In the genomic region with DNA sequence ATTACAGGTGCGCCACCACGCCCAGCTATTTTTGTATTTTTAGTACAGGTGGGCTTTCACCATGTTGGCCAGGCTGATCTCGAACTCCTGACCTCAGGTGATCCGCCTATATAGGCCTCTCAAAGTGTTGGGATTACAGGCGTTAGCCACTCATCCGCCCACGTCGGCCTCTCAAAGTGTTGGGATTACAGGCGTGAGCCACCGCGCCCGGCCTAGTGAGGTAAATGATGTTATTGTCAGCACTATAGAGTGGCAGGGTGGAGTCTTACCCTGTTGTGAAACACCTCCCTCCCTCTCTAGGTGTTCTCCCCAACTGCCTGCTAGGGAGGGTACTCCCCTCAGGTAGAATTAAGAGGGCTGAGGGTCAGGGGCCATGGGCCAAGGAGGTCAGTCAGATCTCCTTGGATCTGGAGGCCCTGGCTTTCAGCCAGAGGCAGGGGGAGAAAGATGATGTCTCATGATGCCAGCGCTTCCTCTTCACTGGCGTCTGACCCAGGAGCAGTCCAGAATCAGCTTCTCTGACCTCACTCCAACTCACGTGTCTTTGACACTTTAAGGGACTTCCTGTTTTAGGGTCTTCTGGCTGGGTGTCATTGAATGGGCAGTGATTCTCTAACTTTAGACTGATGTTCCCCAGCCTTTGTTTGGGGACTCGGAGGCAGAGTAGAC, we compare ENCODE assay signal across 1 cellular context.
TF ChIP-seq lines count a peak whose summit lies in the region.

No MANE protein-coding gene starts in this region.

TF ChIP-seq in GM12878, 131 proteins besides CTCF, POLR2A, EP300 and RAD21:
- 0 out of 2 replicates have a peak, but pooled peaks have one; percentile 13 for TF ChIP-seq NR2F1 (conservative IDR thresholded peaks at IDR 0.05)
- no peak for TF ChIP-seq EGR1 (IDR thresholded peaks at IDR 0.05; ENCODE audit: borderline replicate concordance in 1 of 2, low read depth in 2 of 2, low read length in 2 of 2)
- no peak for TF ChIP-seq KDM1A (IDR thresholded peaks at IDR 0.05; ENCODE audit: borderline replicate concordance)
- TF ChIP-seq LARP7 (IDR thresholded peaks at IDR 0.05): no peak
- TF ChIP-seq ATF7 (IDR thresholded peaks at IDR 0.05; ENCODE audit: low read depth): no peak
- TF ChIP-seq BHLHE40 (IDR thresholded peaks at IDR 0.05; ENCODE audit: borderline replicate concordance in 1 of 2, low read depth in 2 of 2, low read length in 1 of 2): peak in 1 of 2 experiments; percentile 45; a peak in 2 of 4 replicates
- TF ChIP-seq ZNF207 (IDR thresholded peaks at IDR 0.05; ENCODE audit: borderline replicate concordance): no peak
- TF ChIP-seq SUZ12 (IDR thresholded peaks at IDR 0.05; ENCODE audit: unreplicated experiment): no peak
- no peak for TF ChIP-seq POLR2AphosphoS5 (IDR thresholded peaks at IDR 0.05; ENCODE audit: low read length)
- TF ChIP-seq SPI1 (IDR thresholded peaks at IDR 0.05; ENCODE audit: borderline replicate concordance, insufficient read depth, low read depth, low read length): peak; percentile 65; the same call in 1 of the 2 replicates
- TF ChIP-seq ZBTB11 (CRISPR knock-in tag; IDR thresholded peaks at IDR 0.05): no peak
- TF ChIP-seq, protein P1, sequence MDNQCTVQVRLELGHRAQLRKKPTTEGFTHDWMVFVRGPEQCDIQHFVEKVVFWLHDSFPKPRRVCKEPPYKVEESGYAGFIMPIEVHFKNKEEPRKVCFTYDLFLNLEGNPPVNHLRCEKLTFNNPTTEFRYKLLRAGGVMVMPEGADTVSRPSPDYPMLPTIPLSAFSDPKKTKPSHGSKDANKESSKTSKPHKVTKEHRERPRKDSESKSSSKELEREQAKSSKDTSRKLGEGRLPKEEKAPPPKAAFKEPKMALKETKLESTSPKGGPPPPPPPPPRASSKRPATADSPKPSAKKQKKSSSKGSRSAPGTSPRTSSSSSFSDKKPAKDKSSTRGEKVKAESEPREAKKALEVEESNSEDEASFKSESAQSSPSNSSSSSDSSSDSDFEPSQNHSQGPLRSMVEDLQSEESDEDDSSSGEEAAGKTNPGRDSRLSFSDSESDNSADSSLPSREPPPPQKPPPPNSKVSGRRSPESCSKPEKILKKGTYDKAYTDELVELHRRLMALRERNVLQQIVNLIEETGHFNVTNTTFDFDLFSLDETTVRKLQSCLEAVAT (IDR thresholded peaks at IDR 0.05): no peak
